ENCODE assay signal across 18 cellular contexts in the genomic region with DNA sequence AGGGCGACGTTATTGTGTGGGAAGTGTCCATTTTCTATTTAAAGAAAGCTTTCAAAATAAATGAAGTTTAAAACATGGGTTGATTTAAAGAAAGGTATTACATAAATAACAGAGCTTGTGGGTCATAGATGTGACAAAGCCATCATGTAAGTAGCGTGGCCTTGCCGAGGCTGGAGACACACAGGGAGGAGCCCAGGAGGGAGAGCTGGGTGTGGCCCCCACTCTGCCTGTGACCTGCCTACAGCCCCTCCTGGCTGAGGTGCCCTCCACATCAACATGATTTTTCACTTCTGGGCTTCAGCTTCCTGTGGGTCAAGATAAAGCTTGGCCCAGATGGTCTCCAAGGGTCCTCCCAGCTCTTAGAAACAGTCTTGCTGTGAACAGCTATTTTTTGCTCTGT. TPM values are rescaled to one million over a fixed set of nuclear protein-coding genes. Genes with fewer than 3 reads are reported as not detected.
DNase-seq lines count a peak whose midpoint lies in the region; ATAC-seq and TF ChIP-seq lines count a peak whose summit lies in the region.
"Had no signal": no experiment of that assay in that cellular context is flagged by ENCODE, and none has a peak within 500 bp of the region (broad histone marks: within the 10 kb centered on the region; RNA-seq: fewer than 3 reads in every experiment).

No MANE protein-coding gene starts in this region.

- peaks cover 5% of the 10 kb centered on the region for H3K27me3 ChIP-seq in DOHH2 (ENCODE audit: control insufficient read depth, low read length)
- H3K27me3 ChIP-seq in foreskin keratinocyte = no peaks in the 10 kb centered on the region
- H3K27me3 ChIP-seq: hepatocyte, Peyer's patch, uterus had no signal

- H3K4me1 ChIP-seq in DOHH2 (ENCODE audit: control insufficient read depth, low read length) = peaks cover 36% of the 10 kb centered on the region
- H3K4me1 ChIP-seq in foreskin keratinocyte = no peaks in the 10 kb centered on the region
- H3K4me1 ChIP-seq: uterus had no signal

- H3K4me3 ChIP-seq in DOHH2 (ENCODE audit: low read length) = peak overlapping the region; percentile 28
- H3K4me3 ChIP-seq: GM23338, hepatocyte, Peyer's patch, uterus had no signal

- H3K9me2 ChIP-seq in DOHH2 (replicated peaks; ENCODE audit: control insufficient read depth, low read length) = no peaks in the 10 kb centered on the region

- intact Hi-C loops in Right ventricle myocardium inferior (cut with DNase I) = loop anchor here (5.0 kb wide), 1 partner anchor 257 kb away; no protein-coding TSS in a partner anchor

- no peaks in the 10 kb centered on the region for H3K79me2 ChIP-seq in DOHH2 (ENCODE audit: control insufficient read depth, low read length)
- H3K79me2 ChIP-seq: hepatocyte had no signal

- H3K27ac ChIP-seq in DOHH2 (ENCODE audit: low read depth, low read length) (peak overlapping the region; percentile 77), foreskin keratinocyte (no peak overlapping the region)
- H3K27ac ChIP-seq: C4-2B, hepatocyte, Peyer's patch, uterus had no signal

- no peaks in the 10 kb centered on the region for H3K36me3 ChIP-seq in DOHH2 (ENCODE audit: control insufficient read depth, low read length)
- H3K36me3 ChIP-seq: Peyer's patch, uterus had no signal

- H3F3A ChIP-seq in DOHH2 (ENCODE audit: control insufficient read depth, insufficient read depth) = no peaks in the 10 kb centered on the region

- H4K20me1 ChIP-seq in DOHH2 (ENCODE audit: control insufficient read depth, insufficient read depth, low read depth, low read length) = no peaks in the 10 kb centered on the region

- DNase-seq in NCI-H2196 treated with DMSO at 0.1 percent for 48 hours (lab: John Stamatoyannopoulos, UW; ENCODE audit: unreplicated experiment) (no peak), foreskin keratinocyte (no peak), Right ventricle myocardium inferior (ENCODE audit: missing footprints) (no peak)
- DNase-seq: activated naive CD4-positive, alpha-beta T cell treated with anti-CD3 and anti-CD28 coated beads, Interleukin-2, amount 50 U/mL, for 16 hours; cortex of kidney; NCI-H1105 treated with DMSO at 0.1 percent for 48 hours; Peyer's patch; stimulated activated CD4-positive, alpha-beta T cell treated with anti-CD3 and anti-CD28 coated beads, Interleukin-15, amount 100 ng/mL, for 24 hours; uterus had no signal

- peaks cover 9% of the 10 kb centered on the region; the same call in 1 of the 2 replicates for H3K9me3 ChIP-seq in DOHH2 (ENCODE audit: control insufficient read depth, insufficient read depth, low read length)

- ATAC-seq in GM19023 (IDR thresholded peaks at IDR 0.05; ENCODE audit: unreplicated experiment) = peak; percentile 14
- peak; percentile 6 for ATAC-seq in HG02610 (IDR thresholded peaks at IDR 0.05; ENCODE audit: unreplicated experiment)
- peak; percentile 25 for ATAC-seq in HG03460 (IDR thresholded peaks at IDR 0.05; ENCODE audit: unreplicated experiment)
- ATAC-seq in GM19324 (IDR thresholded peaks at IDR 0.05; ENCODE audit: low FRiP score, unreplicated experiment) = no peak
- no peak for ATAC-seq in foreskin keratinocyte
- no peak for ATAC-seq in Right ventricle myocardium inferior
- ATAC-seq: GM23338, SK-N-SH treated with all-trans-retinoic acid at 6 μM for 48 hours had no signal

- TF ChIP-seq CTCF in DOHH2 (IDR thresholded peaks at IDR 0.05; ENCODE audit: low read depth, low read length, poor library complexity, severe bottlenecking) (no peak), foreskin keratinocyte (conservative IDR thresholded peaks at IDR 0.05) (no peak)

- peak overlapping the region; percentile 46 for H3K4me2 ChIP-seq in DOHH2 (ENCODE audit: low read length)
- H3K4me2 ChIP-seq: GM23338, hepatocyte had no signal

RNA-seq across cellular contexts. Expression of gene MGLL, which starts 12.5 kb away (rescaled TPM):
- 48.7 and 54.9 TPM in 2 replicates for total RNA-seq in foreskin keratinocyte
- polyA plus RNA-seq in foreskin keratinocyte = 37.9 and 39.9 TPM in 2 replicates
- total RNA-seq in Right ventricle myocardium inferior = 74.1 TPM

Comparison
In these comparisons a context has a peak if more than half of its experiments do, and no peak if none do; other contexts are left out.
1. ATAC-seq: peak in GM19023 (single experiment), HG02610 (single experiment) and HG03460 (single experiment); none in GM19324 (single experiment), foreskin keratinocyte (single experiment) and Right ventricle myocardium inferior (single experiment).